In genomic region chr1:155064109-155064812, GRCh38 we compare ENCODE assay signal across 1 cellular context.
A peak's percentile ranks its signal among the peaks of the same experiment; 100 is the strongest.
TF ChIP-seq lines count a peak whose summit lies in the region.

No MANE protein-coding gene starts in this region.

TF ChIP-seq in IMR-90, 13 proteins besides CTCF, POLR2A, EP300 and RAD21:
- TF ChIP-seq MAFK (IDR thresholded peaks at IDR 0.05; ENCODE audit: low read depth, low read length), result no peak
- TF ChIP-seq RCOR1 (IDR thresholded peaks at IDR 0.05; ENCODE audit: insufficient replicate concordance, low read length), result peak; percentile 24
- TF ChIP-seq BHLHE40 (IDR thresholded peaks at IDR 0.05; ENCODE audit: low read depth, low read length), result 0 out of 2 replicates have a peak, but pooled peaks have one; percentile 44
- TF ChIP-seq CEBPB (IDR thresholded peaks at IDR 0.05; ENCODE audit: low read depth, low read length), result no peak
- no peak for TF ChIP-seq RFX5 (IDR thresholded peaks at IDR 0.05; ENCODE audit: low read depth, low read length)
- TF ChIP-seq MAZ (IDR thresholded peaks at IDR 0.05; ENCODE audit: borderline replicate concordance, low read depth, low read length), result peak; percentile 28; the same call in 1 of the 2 replicates
